In genomic region chr5:159185773-159186172, GRCh38 we compare ENCODE assay signal across 15 cellular contexts. TPM values are rescaled to one million over a fixed set of nuclear protein-coding genes. Genes with fewer than 3 reads are reported as not detected.
A peak's percentile ranks its signal among the peaks of the same experiment; 100 is the strongest.
DNase-seq lines count a peak whose midpoint lies in the region; ATAC-seq and TF ChIP-seq lines count a peak whose summit lies in the region.
"Had no signal": no experiment of that assay in that cellular context is flagged by ENCODE, and none has a peak within 500 bp of the region (broad histone marks: within the 10 kb centered on the region; RNA-seq: fewer than 3 reads in every experiment).

No MANE protein-coding gene starts in this region.

- peak overlapping the region; percentile 50 for H3K27ac ChIP-seq in RWPE1
- H3K27ac ChIP-seq in esophagus (ENCODE audit: low read depth in 2 of 2, low read length in 1 of 2) = peak overlapping the region; percentile 65 to 68
- H3K27ac ChIP-seq: gastrocnemius medialis, neutrophil, thoracic aorta had no signal

- WGBS in esophagus, 2 donors = 75 to 85% methylated on average over 10 of the region's 10 CpGs

- CTCF ChIA-PET in RWPE1 (lab: Yijun Ruan, JAX) = no interaction called here

- no peaks in the 10 kb centered on the region for H3K27me3 Mint-ChIP-seq in osteocyte (ENCODE audit: unreplicated experiment)

- DNase-seq in ELF-1 (ENCODE audit: low read depth, low spot score) (peak; percentile 10), RWPE1 (ENCODE audit: low spot score) (no peak), osteocyte (ENCODE audit: extremely low spot score, unreplicated experiment) (no peak), NCI-H510A (lab: John Stamatoyannopoulos, UW) (no peak), SIG-M5 treated with dmso at 0.1 percent for 504 hours (lab: John Stamatoyannopoulos, UW; ENCODE audit: unreplicated experiment) (no peak), NCI-H2029 (lab: John Stamatoyannopoulos, UW) (no peak)
- DNase-seq: anterior cingulate cortex, gastrocnemius medialis, NCI-H1436, NCI-H69, small intestine had no signal

- no peak overlapping the region for H3K4me3 Mint-ChIP-seq in osteocyte (ENCODE audit: unreplicated experiment)

- ATAC-seq in HG03469 (IDR thresholded peaks at IDR 0.05; ENCODE audit: unreplicated experiment) = no peak
- ATAC-seq: gastrocnemius medialis had no signal

- H3K4me1 ChIP-seq in esophagus (ENCODE audit: control insufficient read depth in 2 of 2, insufficient read depth in 2 of 2, low read length in 1 of 2) = peaks cover 0 to 5% of the 10 kb centered on the region in 2 donors

- no peaks in the 10 kb centered on the region for H3K27me3 ChIP-seq in esophagus (ENCODE audit: control insufficient read depth in 1 of 2, insufficient read depth in 2 of 2, low read length in 2 of 2)
- H3K27me3 ChIP-seq: gastrocnemius medialis, neutrophil had no signal

- no peaks in the 10 kb centered on the region for H3K9me3 Mint-ChIP-seq in osteocyte (ENCODE audit: unreplicated experiment)

- peaks cover 0 to 3% of the 10 kb centered on the region in 2 donors for H3K36me3 ChIP-seq in esophagus (ENCODE audit: control insufficient read depth in 2 of 2, insufficient read depth in 2 of 2, low read length in 1 of 2)
- H3K36me3 ChIP-seq: gastrocnemius medialis, thoracic aorta had no signal

- POLR2A ChIA-PET in RWPE1 (lab: Yijun Ruan, JAX; ENCODE audit: low non-redundant PET) = interaction anchor here (0.7 kb wide), 1 partner anchor 19 kb away, joined by 3 read pairs; no protein-coding TSS in a partner anchor

- no peaks in the 10 kb centered on the region for H3K9me3 ChIP-seq in esophagus (ENCODE audit: control insufficient read depth in 2 of 2, insufficient read depth in 1 of 2, low read depth in 1 of 2, low read length in 1 of 2)
- H3K9me3 ChIP-seq: gastrocnemius medialis, neutrophil, thoracic aorta had no signal

- TF ChIP-seq CTCF in RWPE1 (conservative IDR thresholded peaks at IDR 0.05; ENCODE audit: low read depth) (no peak), osteocyte (IDR thresholded peaks at IDR 0.05) (no peak)

- peak overlapping the region; percentile 98 for H3K27ac Mint-ChIP-seq in osteocyte (ENCODE audit: unreplicated experiment)

- H3K36me3 Mint-ChIP-seq in osteocyte (ENCODE audit: unreplicated experiment) = peaks cover 20% of the 10 kb centered on the region

- H3K4me1 Mint-ChIP-seq in osteocyte (ENCODE audit: unreplicated experiment) = peaks cover 66% of the 10 kb centered on the region

- H3K4me3 ChIP-seq in esophagus (ENCODE audit: low read depth in 1 of 2, low read length in 2 of 2) = no peak overlapping the region
- H3K4me3 ChIP-seq: gastrocnemius medialis, thoracic aorta had no signal

RNA-seq across cellular contexts. Expression of gene RNF145, which starts 23.6 kb away (rescaled TPM):
- polyA plus RNA-seq in esophagus = 10 to 100 TPM; 26.2 to 48.6 TPM
- 93.4 and 99.8 TPM in 2 replicates for total RNA-seq in osteocyte
